ENCODE assay signal across 8 cellular contexts in genomic region chr6:131950767-131951575, GRCh38. TPM values are rescaled to one million over a fixed set of nuclear protein-coding genes. Genes with fewer than 3 reads are reported as not detected.
A peak's percentile ranks its signal among the peaks of the same experiment; 100 is the strongest.
DNase-seq lines count a peak whose midpoint lies in the region; ATAC-seq and TF ChIP-seq lines count a peak whose summit lies in the region.

Gene CCN2 (minus strand): TSS chr6:131951372. CDS start chr6:131951172, 200 bp downstream.

- no peaks in the 10 kb centered on the region for H3K9me3 Mint-ChIP-seq in activated T-helper 1 cell treated with anti-CD3 and anti-CD28 coated beads, Interleukin-12 subunit alpha, Interleukin-12 subunit beta, Interleukin-2, Interleukin-4 antibody, amounts not matched to agents 30 ng/mL and 10 ng/mL and 1 ng/mL, durations not matched to agents 14 hours and 24 hours and 36 hours
- H3K9me3 Mint-ChIP-seq in naive thymus-derived CD4-positive, alpha-beta T cell = peaks cover 0 to 3% (median 0%) of the 10 kb centered on the region in 11 donors

- no peak for TF ChIP-seq CTCF in foreskin fibroblast (IDR thresholded peaks at IDR 0.05; ENCODE audit: low read depth, low read length)

- no peaks in the 10 kb centered on the region for H3K36me3 Mint-ChIP-seq in activated T-helper 1 cell treated with anti-CD3 and anti-CD28 coated beads, Interleukin-12 subunit alpha, Interleukin-12 subunit beta, Interleukin-2, Interleukin-4 antibody, amounts not matched to agents 30 ng/mL and 10 ng/mL and 1 ng/mL, durations not matched to agents 14 hours and 24 hours and 36 hours (ENCODE audit: low read depth)
- H3K36me3 Mint-ChIP-seq in naive thymus-derived CD4-positive, alpha-beta T cell = peaks cover 0 to 6% (median 0%) of the 10 kb centered on the region in 5 donors

- H3K4me3 Mint-ChIP-seq in activated T-helper 1 cell treated with anti-CD3 and anti-CD28 coated beads, Interleukin-12 subunit alpha, Interleukin-12 subunit beta, Interleukin-2, Interleukin-4 antibody, amounts not matched to agents 30 ng/mL and 10 ng/mL and 1 ng/mL, durations not matched to agents 14 hours and 24 hours and 36 hours = peak within 1 kb of the TSS; percentile 75
- peak within 1 kb of the TSS; percentile 75 to 88 (median 80) for H3K4me3 Mint-ChIP-seq in naive thymus-derived CD4-positive, alpha-beta T cell

- no peak within 1 kb of the TSS for H3K27ac Mint-ChIP-seq in activated T-helper 1 cell treated with anti-CD3 and anti-CD28 coated beads, Interleukin-12 subunit alpha, Interleukin-12 subunit beta, Interleukin-2, Interleukin-4 antibody, amounts not matched to agents 30 ng/mL and 10 ng/mL and 1 ng/mL, durations not matched to agents 14 hours and 24 hours and 36 hours
- no peak within 1 kb of the TSS for H3K27ac Mint-ChIP-seq in naive thymus-derived CD4-positive, alpha-beta T cell

- no peak within 1 kb of the TSS for H3K27ac ChIP-seq in naive thymus-derived CD4-positive, alpha-beta T cell (ENCODE audit: low read depth, low read length)

- intact Hi-C loops in activated T-helper 1 cell treated with anti-CD3 and anti-CD28 coated beads, Interleukin-12 subunit alpha, Interleukin-12 subunit beta, Interleukin-2, Interleukin-4 antibody, amounts not matched to agents 30 ng/mL and 10 ng/mL and 1 ng/mL, durations not matched to agents 14 hours and 24 hours and 36 hours (cut with micrococcal nuclease) = no loop called here
- intact Hi-C loops in naive thymus-derived CD4-positive, alpha-beta T cell (cut with micrococcal nuclease) = no loop called here

- H3K4me3 ChIP-seq in foreskin fibroblast (ENCODE audit: low read depth in 1 of 2, low read length in 2 of 2) = peak within 1 kb of the TSS; percentile 63 to 68
- peak within 1 kb of the TSS; percentile 28 for H3K4me3 ChIP-seq in naive thymus-derived CD4-positive, alpha-beta T cell (ENCODE audit: low read length)

- no peaks in the 10 kb centered on the region for H3K9me3 ChIP-seq in naive thymus-derived CD4-positive, alpha-beta T cell (ENCODE audit: control insufficient read depth in 2 of 3, low read length in 3 of 3)

- no peaks in the 10 kb centered on the region for H3K36me3 ChIP-seq in naive thymus-derived CD4-positive, alpha-beta T cell (ENCODE audit: control insufficient read depth in 2 of 3, insufficient read depth in 3 of 3, low read length in 3 of 3)

- H3K27me3 ChIP-seq in naive thymus-derived CD4-positive, alpha-beta T cell (ENCODE audit: control insufficient read depth in 2 of 2, insufficient read depth in 2 of 2, low read length in 2 of 2) = peaks cover 4 to 27% of the 10 kb centered on the region in 2 donors

- POLR2A ChIA-PET in naive thymus-derived CD4-positive, alpha-beta T cell (lab: Charles Lee) = no interaction called here

- H3K4me1 Mint-ChIP-seq in activated T-helper 1 cell treated with anti-CD3 and anti-CD28 coated beads, Interleukin-12 subunit alpha, Interleukin-12 subunit beta, Interleukin-2, Interleukin-4 antibody, amounts not matched to agents 30 ng/mL and 10 ng/mL and 1 ng/mL, durations not matched to agents 14 hours and 24 hours and 36 hours (ENCODE audit: low read depth) = peaks cover 10% of the 10 kb centered on the region
- peaks cover 5 to 21% (median 16%) of the 10 kb centered on the region in 7 donors for H3K4me1 Mint-ChIP-seq in naive thymus-derived CD4-positive, alpha-beta T cell

- DNase-seq in ELR (ENCODE audit: low read depth) (peak; percentile 98), foreskin fibroblast (peak; percentile 96 to 98), GF-D8 (lab: John Stamatoyannopoulos, UW) (no peak), T-helper 9 cell (no peak)
- no peak for DNase-seq in activated T-helper 1 cell treated with anti-CD3 and anti-CD28 coated beads, Interleukin-12 subunit alpha, Interleukin-12 subunit beta, Interleukin-2, Interleukin-4 antibody, amounts not matched to agents 30 ng/mL and 10 ng/mL and 1 ng/mL, durations not matched to agents 14 hours and 24 hours and 36 hours (ENCODE audit: low spot score)
- no peak for DNase-seq in naive thymus-derived CD4-positive, alpha-beta T cell

- CTCF ChIA-PET in naive thymus-derived CD4-positive, alpha-beta T cell (lab: Charles Lee) = no interaction called here

- peaks cover 63% of the 10 kb centered on the region for H3K27me3 Mint-ChIP-seq in activated T-helper 1 cell treated with anti-CD3 and anti-CD28 coated beads, Interleukin-12 subunit alpha, Interleukin-12 subunit beta, Interleukin-2, Interleukin-4 antibody, amounts not matched to agents 30 ng/mL and 10 ng/mL and 1 ng/mL, durations not matched to agents 14 hours and 24 hours and 36 hours (ENCODE audit: insufficient read depth)
- peaks cover 69 to 83% (median 80%) of the 10 kb centered on the region in 5 donors for H3K27me3 Mint-ChIP-seq in naive thymus-derived CD4-positive, alpha-beta T cell

- peak; percentile 38 for ATAC-seq in HG03354 (IDR thresholded peaks at IDR 0.05; ENCODE audit: poor library complexity, severe bottlenecking, unreplicated experiment)
- peak; percentile 29 for ATAC-seq in naive thymus-derived CD4-positive, alpha-beta T cell
- ATAC-seq in HG02970 (IDR thresholded peaks at IDR 0.05; ENCODE audit: low FRiP score, unreplicated experiment) = no peak

- no peaks in the 10 kb centered on the region for H3K4me1 ChIP-seq in naive thymus-derived CD4-positive, alpha-beta T cell (ENCODE audit: control insufficient read depth in 2 of 2, insufficient read depth in 2 of 2, low read length in 2 of 2)

RNA-seq across cellular contexts. Expression of gene CCN2, which starts in this region (rescaled TPM):
- total RNA-seq in activated T-helper 1 cell treated with anti-CD3 and anti-CD28 coated beads, Interleukin-12 subunit alpha, Interleukin-12 subunit beta, Interleukin-2, Interleukin-4 antibody, amounts not matched to agents 30 ng/mL and 10 ng/mL and 1 ng/mL, durations not matched to agents 14 hours and 24 hours and 36 hours = not detected in 2 replicates
- not detected for total RNA-seq in naive thymus-derived CD4-positive, alpha-beta T cell
- not detected for polyA plus RNA-seq in naive thymus-derived CD4-positive, alpha-beta T cell

Comparison
In these comparisons a context has a peak if more than half of its experiments do, and no peak if none do; other contexts are left out.
1. Peak in ATAC-seq and H3K4me3 ChIP-seq in naive thymus-derived CD4-positive, alpha-beta T cell; RNA of the gene not detected or under 1 TPM.
2. DNase-seq: peak in ELR (single experiment) and foreskin fibroblast (2 of 2); none in activated T-helper 1 cell treated with anti-CD3 and anti-CD28 coated beads, Interleukin-12 subunit alpha, Interleukin-12 subunit beta, Interleukin-2, Interleukin-4 antibody, amounts not matched to agents 30 ng/mL and 10 ng/mL and 1 ng/mL, durations not matched to agents 14 hours and 24 hours and 36 hours (single experiment), naive thymus-derived CD4-positive, alpha-beta T cell (0 of 9), GF-D8 (single experiment) and T-helper 9 cell (single experiment).